Comparison of ENCODE assay signal across 1 cellular context in the genomic region with DNA sequence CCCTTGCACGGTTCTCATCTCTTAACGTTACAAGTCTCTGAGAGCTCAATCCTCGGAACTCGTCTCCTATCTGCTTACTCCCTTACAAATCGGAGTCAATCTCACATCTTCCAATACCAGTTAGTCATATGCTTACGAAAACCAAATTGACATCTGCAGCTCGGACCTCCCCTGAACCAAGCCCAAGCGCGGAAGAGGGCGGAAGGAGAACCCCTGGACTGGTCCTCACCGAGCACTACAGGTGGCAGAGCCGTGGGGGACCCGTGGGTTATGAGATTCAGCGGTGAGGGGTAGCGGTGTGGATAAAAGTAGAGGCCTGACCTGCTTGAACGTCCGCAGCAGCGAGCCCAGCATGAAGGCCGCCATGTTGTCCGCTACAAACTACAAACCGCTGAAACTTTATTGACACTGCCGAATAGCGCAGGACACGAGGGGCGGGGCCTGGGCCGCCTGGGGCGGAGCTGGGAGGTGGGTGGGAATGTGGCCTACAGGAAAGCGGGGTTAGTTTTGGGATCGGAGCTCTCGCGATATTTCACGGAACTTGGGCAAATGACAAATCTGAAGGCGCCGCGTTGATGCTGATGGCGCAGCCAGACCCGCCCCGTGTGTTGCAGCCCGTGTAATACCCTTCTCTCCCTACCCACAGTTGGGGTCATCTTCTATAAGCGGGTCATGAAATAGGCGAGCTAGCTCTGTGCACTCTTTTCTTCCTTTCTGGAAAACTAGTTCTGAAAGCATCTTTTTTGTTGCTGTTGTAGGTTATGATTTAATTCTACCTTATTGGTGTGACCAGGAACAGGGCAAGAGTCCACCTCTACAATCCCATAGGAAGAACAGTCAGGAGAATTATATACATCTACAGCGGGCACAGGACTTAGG.
TF ChIP-seq lines count a peak whose summit lies in the region.

A gene (minus strand): TSS at position 383 of the 879 bp plus-strand sequence. CDS start 17 bp downstream, at position 366.

TF ChIP-seq in HepG2, 621 proteins besides CTCF, POLR2A, EP300 and RAD21 (continued from another document and continues in another):
- TF ChIP-seq, protein P1, sequence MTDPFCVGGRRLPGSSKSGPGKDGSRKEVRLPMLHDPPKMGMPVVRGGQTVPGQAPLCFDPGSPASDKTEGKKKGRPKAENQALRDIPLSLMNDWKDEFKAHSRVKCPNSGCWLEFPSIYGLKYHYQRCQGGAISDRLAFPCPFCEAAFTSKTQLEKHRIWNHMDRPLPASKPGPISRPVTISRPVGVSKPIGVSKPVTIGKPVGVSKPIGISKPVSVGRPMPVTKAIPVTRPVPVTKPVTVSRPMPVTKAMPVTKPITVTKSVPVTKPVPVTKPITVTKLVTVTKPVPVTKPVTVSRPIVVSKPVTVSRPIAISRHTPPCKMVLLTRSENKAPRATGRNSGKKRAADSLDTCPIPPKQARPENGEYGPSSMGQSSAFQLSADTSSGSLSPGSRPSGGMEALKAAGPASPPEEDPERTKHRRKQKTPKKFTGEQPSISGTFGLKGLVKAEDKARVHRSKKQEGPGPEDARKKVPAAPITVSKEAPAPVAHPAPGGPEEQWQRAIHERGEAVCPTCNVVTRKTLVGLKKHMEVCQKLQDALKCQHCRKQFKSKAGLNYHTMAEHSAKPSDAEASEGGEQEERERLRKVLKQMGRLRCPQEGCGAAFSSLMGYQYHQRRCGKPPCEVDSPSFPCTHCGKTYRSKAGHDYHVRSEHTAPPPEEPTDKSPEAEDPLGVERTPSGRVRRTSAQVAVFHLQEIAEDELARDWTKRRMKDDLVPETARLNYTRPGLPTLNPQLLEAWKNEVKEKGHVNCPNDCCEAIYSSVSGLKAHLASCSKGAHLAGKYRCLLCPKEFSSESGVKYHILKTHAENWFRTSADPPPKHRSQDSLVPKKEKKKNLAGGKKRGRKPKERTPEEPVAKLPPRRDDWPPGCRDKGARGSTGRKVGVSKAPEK (CRISPR knock-in tag; IDR thresholded peaks at IDR 0.05; ENCODE audit: borderline replicate concordance): no peak
- no peak for TF ChIP-seq POLR2AphosphoS2 (IDR thresholded peaks at IDR 0.05; ENCODE audit: low read depth, low read length)
- TF ChIP-seq, protein P2, sequence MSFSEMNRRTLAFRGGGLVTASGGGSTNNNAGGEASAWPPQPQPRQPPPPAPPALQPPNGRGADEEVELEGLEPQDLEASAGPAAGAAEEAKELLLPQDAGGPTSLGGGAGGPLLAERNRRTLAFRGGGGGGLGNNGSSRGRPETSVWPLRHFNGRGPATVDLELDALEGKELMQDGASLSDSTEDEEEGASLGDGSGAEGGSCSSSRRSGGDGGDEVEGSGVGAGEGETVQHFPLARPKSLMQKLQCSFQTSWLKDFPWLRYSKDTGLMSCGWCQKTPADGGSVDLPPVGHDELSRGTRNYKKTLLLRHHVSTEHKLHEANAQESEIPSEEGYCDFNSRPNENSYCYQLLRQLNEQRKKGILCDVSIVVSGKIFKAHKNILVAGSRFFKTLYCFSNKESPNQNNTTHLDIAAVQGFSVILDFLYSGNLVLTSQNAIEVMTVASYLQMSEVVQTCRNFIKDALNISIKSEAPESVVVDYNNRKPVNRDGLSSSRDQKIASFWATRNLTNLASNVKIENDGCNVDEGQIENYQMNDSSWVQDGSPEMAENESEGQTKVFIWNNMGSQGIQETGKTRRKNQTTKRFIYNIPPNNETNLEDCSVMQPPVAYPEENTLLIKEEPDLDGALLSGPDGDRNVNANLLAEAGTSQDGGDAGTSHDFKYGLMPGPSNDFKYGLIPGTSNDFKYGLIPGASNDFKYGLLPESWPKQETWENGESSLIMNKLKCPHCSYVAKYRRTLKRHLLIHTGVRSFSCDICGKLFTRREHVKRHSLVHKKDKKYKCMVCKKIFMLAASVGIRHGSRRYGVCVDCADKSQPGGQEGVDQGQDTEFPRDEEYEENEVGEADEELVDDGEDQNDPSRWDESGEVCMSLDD (CRISPR knock-in tag; IDR thresholded peaks at IDR 0.05; ENCODE audit: borderline replicate concordance): no peak
- TF ChIP-seq, protein P3, sequence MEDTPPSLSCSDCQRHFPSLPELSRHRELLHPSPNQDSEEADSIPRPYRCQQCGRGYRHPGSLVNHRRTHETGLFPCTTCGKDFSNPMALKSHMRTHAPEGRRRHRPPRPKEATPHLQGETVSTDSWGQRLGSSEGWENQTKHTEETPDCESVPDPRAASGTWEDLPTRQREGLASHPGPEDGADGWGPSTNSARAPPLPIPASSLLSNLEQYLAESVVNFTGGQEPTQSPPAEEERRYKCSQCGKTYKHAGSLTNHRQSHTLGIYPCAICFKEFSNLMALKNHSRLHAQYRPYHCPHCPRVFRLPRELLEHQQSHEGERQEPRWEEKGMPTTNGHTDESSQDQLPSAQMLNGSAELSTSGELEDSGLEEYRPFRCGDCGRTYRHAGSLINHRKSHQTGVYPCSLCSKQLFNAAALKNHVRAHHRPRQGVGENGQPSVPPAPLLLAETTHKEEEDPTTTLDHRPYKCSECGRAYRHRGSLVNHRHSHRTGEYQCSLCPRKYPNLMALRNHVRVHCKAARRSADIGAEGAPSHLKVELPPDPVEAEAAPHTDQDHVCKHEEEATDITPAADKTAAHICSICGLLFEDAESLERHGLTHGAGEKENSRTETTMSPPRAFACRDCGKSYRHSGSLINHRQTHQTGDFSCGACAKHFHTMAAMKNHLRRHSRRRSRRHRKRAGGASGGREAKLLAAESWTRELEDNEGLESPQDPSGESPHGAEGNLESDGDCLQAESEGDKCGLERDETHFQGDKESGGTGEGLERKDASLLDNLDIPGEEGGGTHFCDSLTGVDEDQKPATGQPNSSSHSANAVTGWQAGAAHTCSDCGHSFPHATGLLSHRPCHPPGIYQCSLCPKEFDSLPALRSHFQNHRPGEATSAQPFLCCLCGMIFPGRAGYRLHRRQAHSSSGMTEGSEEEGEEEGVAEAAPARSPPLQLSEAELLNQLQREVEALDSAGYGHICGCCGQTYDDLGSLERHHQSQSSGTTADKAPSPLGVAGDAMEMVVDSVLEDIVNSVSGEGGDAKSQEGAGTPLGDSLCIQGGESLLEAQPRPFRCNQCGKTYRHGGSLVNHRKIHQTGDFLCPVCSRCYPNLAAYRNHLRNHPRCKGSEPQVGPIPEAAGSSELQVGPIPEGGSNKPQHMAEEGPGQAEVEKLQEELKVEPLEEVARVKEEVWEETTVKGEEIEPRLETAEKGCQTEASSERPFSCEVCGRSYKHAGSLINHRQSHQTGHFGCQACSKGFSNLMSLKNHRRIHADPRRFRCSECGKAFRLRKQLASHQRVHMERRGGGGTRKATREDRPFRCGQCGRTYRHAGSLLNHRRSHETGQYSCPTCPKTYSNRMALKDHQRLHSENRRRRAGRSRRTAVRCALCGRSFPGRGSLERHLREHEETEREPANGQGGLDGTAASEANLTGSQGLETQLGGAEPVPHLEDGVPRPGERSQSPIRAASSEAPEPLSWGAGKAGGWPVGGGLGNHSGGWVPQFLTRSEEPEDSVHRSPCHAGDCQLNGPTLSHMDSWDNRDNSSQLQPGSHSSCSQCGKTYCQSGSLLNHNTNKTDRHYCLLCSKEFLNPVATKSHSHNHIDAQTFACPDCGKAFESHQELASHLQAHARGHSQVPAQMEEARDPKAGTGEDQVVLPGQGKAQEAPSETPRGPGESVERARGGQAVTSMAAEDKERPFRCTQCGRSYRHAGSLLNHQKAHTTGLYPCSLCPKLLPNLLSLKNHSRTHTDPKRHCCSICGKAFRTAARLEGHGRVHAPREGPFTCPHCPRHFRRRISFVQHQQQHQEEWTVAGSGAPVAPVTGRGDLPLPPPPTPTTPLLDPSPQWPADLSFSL (CRISPR knock-in tag; IDR thresholded peaks at IDR 0.05): no peak
- no peak for TF ChIP-seq ZNF274 (CRISPR knock-in tag; IDR thresholded peaks at IDR 0.05)
- TF ChIP-seq ATF1 (CRISPR knock-in tag; IDR thresholded peaks at IDR 0.05): peak; percentile 89
- TF ChIP-seq SIX1 (CRISPR knock-in tag; IDR thresholded peaks at IDR 0.05; ENCODE audit: borderline replicate concordance): no peak
- TF ChIP-seq FOSL2 (CRISPR knock-in tag; IDR thresholded peaks at IDR 0.05): peak; percentile 56; the same call in 1 of the 2 replicates
- TF ChIP-seq NONO (IDR thresholded peaks at IDR 0.05): no peak
- peak; percentile 88 for TF ChIP-seq NONO (CRISPR knock-in tag; conservative IDR thresholded peaks at IDR 0.05)
- TF ChIP-seq, protein P4, sequence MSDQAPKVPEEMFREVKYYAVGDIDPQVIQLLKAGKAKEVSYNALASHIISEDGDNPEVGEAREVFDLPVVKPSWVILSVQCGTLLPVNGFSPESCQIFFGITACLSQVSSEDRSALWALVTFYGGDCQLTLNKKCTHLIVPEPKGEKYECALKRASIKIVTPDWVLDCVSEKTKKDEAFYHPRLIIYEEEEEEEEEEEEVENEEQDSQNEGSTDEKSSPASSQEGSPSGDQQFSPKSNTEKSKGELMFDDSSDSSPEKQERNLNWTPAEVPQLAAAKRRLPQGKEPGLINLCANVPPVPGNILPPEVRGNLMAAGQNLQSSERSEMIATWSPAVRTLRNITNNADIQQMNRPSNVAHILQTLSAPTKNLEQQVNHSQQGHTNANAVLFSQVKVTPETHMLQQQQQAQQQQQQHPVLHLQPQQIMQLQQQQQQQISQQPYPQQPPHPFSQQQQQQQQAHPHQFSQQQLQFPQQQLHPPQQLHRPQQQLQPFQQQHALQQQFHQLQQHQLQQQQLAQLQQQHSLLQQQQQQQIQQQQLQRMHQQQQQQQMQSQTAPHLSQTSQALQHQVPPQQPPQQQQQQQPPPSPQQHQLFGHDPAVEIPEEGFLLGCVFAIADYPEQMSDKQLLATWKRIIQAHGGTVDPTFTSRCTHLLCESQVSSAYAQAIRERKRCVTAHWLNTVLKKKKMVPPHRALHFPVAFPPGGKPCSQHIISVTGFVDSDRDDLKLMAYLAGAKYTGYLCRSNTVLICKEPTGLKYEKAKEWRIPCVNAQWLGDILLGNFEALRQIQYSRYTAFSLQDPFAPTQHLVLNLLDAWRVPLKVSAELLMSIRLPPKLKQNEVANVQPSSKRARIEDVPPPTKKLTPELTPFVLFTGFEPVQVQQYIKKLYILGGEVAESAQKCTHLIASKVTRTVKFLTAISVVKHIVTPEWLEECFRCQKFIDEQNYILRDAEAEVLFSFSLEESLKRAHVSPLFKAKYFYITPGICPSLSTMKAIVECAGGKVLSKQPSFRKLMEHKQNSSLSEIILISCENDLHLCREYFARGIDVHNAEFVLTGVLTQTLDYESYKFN (CRISPR knock-in tag; conservative IDR thresholded peaks at IDR 0.05): 0 out of 2 replicates have a peak, but pooled peaks have one; percentile 26
- TF ChIP-seq, protein P5, sequence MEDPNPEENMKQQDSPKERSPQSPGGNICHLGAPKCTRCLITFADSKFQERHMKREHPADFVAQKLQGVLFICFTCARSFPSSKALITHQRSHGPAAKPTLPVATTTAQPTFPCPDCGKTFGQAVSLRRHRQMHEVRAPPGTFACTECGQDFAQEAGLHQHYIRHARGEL (CRISPR knock-in tag; IDR thresholded peaks at IDR 0.05): no peak
- TF ChIP-seq, protein P6, sequence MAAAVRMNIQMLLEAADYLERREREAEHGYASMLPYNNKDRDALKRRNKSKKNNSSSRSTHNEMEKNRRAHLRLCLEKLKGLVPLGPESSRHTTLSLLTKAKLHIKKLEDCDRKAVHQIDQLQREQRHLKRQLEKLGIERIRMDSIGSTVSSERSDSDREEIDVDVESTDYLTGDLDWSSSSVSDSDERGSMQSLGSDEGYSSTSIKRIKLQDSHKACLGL (CRISPR knock-in tag; IDR thresholded peaks at IDR 0.05): 0 out of 2 replicates have a peak, but pooled peaks have one; percentile 19
- TF ChIP-seq AGO1 (IDR thresholded peaks at IDR 0.05; ENCODE audit: low read depth, low read length, poor library complexity, severe bottlenecking): peak; percentile 46
- peak; percentile 89 for TF ChIP-seq TGIF2 (CRISPR knock-in tag; IDR thresholded peaks at IDR 0.05)
- TF ChIP-seq, protein P7, sequence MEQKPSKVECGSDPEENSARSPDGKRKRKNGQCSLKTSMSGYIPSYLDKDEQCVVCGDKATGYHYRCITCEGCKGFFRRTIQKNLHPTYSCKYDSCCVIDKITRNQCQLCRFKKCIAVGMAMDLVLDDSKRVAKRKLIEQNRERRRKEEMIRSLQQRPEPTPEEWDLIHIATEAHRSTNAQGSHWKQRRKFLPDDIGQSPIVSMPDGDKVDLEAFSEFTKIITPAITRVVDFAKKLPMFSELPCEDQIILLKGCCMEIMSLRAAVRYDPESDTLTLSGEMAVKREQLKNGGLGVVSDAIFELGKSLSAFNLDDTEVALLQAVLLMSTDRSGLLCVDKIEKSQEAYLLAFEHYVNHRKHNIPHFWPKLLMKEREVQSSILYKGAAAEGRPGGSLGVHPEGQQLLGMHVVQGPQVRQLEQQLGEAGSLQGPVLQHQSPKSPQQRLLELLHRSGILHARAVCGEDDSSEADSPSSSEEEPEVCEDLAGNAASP (CRISPR knock-in tag; IDR thresholded peaks at IDR 0.05; ENCODE audit: borderline replicate concordance): no peak; the same call in 1 of the 2 replicates
- TF ChIP-seq, protein P8, sequence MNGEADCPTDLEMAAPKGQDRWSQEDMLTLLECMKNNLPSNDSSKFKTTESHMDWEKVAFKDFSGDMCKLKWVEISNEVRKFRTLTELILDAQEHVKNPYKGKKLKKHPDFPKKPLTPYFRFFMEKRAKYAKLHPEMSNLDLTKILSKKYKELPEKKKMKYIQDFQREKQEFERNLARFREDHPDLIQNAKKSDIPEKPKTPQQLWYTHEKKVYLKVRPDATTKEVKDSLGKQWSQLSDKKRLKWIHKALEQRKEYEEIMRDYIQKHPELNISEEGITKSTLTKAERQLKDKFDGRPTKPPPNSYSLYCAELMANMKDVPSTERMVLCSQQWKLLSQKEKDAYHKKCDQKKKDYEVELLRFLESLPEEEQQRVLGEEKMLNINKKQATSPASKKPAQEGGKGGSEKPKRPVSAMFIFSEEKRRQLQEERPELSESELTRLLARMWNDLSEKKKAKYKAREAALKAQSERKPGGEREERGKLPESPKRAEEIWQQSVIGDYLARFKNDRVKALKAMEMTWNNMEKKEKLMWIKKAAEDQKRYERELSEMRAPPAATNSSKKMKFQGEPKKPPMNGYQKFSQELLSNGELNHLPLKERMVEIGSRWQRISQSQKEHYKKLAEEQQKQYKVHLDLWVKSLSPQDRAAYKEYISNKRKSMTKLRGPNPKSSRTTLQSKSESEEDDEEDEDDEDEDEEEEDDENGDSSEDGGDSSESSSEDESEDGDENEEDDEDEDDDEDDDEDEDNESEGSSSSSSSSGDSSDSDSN (CRISPR knock-in tag; IDR thresholded peaks at IDR 0.05): peak; percentile 53; the same call in 1 of the 2 replicates
- no peak for TF ChIP-seq ZNF333 (CRISPR knock-in tag; IDR thresholded peaks at IDR 0.05; ENCODE audit: borderline replicate concordance)
- TF ChIP-seq RFXANK (CRISPR knock-in tag; IDR thresholded peaks at IDR 0.05): no peak
- TF ChIP-seq RFX1 (IDR thresholded peaks at IDR 0.05): no peak
- TF ChIP-seq XBP1 (CRISPR knock-in tag; IDR thresholded peaks at IDR 0.05): no peak; the same call in 1 of the 2 replicates
- TF ChIP-seq ZNF564 (CRISPR knock-in tag; IDR thresholded peaks at IDR 0.05): no peak
- peak; percentile 87; the same call in 1 of the 2 replicates for TF ChIP-seq YEATS4 (CRISPR knock-in tag; IDR thresholded peaks at IDR 0.05; ENCODE audit: borderline replicate concordance)
- TF ChIP-seq AKAP8 (CRISPR knock-in tag; IDR thresholded peaks at IDR 0.05): 0 out of 2 replicates have a peak, but pooled peaks have one; percentile 28
- peak; percentile 61 for TF ChIP-seq GATAD2A (CRISPR knock-in tag; IDR thresholded peaks at IDR 0.05)
- TF ChIP-seq SAFB2 (CRISPR knock-in tag; IDR thresholded peaks at IDR 0.05; ENCODE audit: borderline replicate concordance, low read depth): 0 out of 2 replicates have a peak, but pooled peaks have one; percentile 25
- TF ChIP-seq, protein P9, sequence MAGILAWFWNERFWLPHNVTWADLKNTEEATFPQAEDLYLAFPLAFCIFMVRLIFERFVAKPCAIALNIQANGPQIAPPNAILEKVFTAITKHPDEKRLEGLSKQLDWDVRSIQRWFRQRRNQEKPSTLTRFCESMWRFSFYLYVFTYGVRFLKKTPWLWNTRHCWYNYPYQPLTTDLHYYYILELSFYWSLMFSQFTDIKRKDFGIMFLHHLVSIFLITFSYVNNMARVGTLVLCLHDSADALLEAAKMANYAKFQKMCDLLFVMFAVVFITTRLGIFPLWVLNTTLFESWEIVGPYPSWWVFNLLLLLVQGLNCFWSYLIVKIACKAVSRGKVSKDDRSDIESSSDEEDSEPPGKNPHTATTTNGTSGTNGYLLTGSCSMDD (CRISPR knock-in tag; IDR thresholded peaks at IDR 0.05): no peak
- TF ChIP-seq ARNT (IDR thresholded peaks at IDR 0.05): no peak
- TF ChIP-seq SRSF1 (optimal IDR thresholded peaks at IDR 0.05; ENCODE audit: low read depth, low read length): peak; percentile 59
- TF ChIP-seq TBP (CRISPR knock-in tag; IDR thresholded peaks at IDR 0.05): no peak
